ENCODE assay signal across 26 cellular contexts in genomic region chr20:9353916-9354276, GRCh38.
DNase-seq lines count a peak whose midpoint lies in the region; ATAC-seq and TF ChIP-seq lines count a peak whose summit lies in the region.
"Had no signal": no experiment of that assay in that cellular context is flagged by ENCODE, and none has a peak within 500 bp of the region (broad histone marks: within the 10 kb centered on the region; RNA-seq: fewer than 3 reads in every experiment).

No MANE protein-coding gene starts in this region.

- no peaks in the 10 kb centered on the region for H3K36me3 ChIP-seq in Loucy (ENCODE audit: insufficient read depth, low read length)
- H3K36me3 ChIP-seq in right atrium auricular region: no peaks in the 10 kb centered on the region
- H3K36me3 ChIP-seq: colonic mucosa, HAP-1, lower lobe of right lung, uterus had no signal

- peak overlapping the region; percentile 41 for H3K9ac ChIP-seq in Loucy (ENCODE audit: low read depth, low read length, poor library complexity, severe bottlenecking)

- H3K9me3 ChIP-seq in Loucy (ENCODE audit: insufficient read depth, low read depth, low read length) (no peaks in the 10 kb centered on the region), right atrium auricular region (no peaks in the 10 kb centered on the region)
- H3K9me3 ChIP-seq: colonic mucosa, HAP-1, lower lobe of right lung, testis, uterus had no signal

- H3K4me1 ChIP-seq in Loucy (ENCODE audit: insufficient read depth, low read length, poor library complexity, severe bottlenecking) (peaks cover 54% of the 10 kb centered on the region), right atrium auricular region (peaks cover 0 to 18% of the 10 kb centered on the region in 2 donors)
- H3K4me1 ChIP-seq: colonic mucosa, HAP-1, testis, uterus had no signal

- no peak for TF ChIP-seq CTCF in AG09319 (IDR thresholded peaks at IDR 0.05; ENCODE audit: low read depth, low read length)
- no peak for TF ChIP-seq CTCF in Loucy (conservative IDR thresholded peaks at IDR 0.05; ENCODE audit: low read length)
- TF ChIP-seq CTCF in right atrium auricular region (IDR thresholded peaks at IDR 0.05): no peak

- H3F3A ChIP-seq in Loucy (ENCODE audit: low read depth): peaks cover 5% of the 10 kb centered on the region; the same call in 1 of the 2 replicates

- no peak overlapping the region for H3K27ac Mint-ChIP-seq in activated CD8-positive, alpha-beta T cell treated with anti-CD3 and anti-CD28 coated beads, Interleukin-2, amount 10 ng/mL, durations not matched to agents 7 days and 5 days
- H3K27ac Mint-ChIP-seq: activated naive CD4-positive, alpha-beta T cell treated with anti-CD3 and anti-CD28 coated beads, Interleukin-2, amount 50 U/mL, for 24 hours; CD4-positive, alpha-beta T cell; stimulated activated memory B cell treated with anti-CD40 and anti-IgM and Interleukin-4, amounts not matched to agents 10 μg/mL and 1 μg/mL and 100 μg/mL, for 72 hours had no signal

- POLR2A ChIA-PET in activated CD8-positive, alpha-beta T cell treated with anti-CD3 and anti-CD28 coated beads, Interleukin-2, amount 10 ng/mL, durations not matched to agents 7 days and 5 days (lab: Charles Lee): no interaction called here

- H3K9me3 Mint-ChIP-seq in activated CD8-positive, alpha-beta T cell treated with anti-CD3 and anti-CD28 coated beads, Interleukin-2, amount 10 ng/mL, durations not matched to agents 7 days and 5 days (ENCODE audit: insufficient read depth): no peaks in the 10 kb centered on the region
- H3K9me3 Mint-ChIP-seq: activated naive CD4-positive, alpha-beta T cell treated with anti-CD3 and anti-CD28 coated beads, Interleukin-2, amount 50 U/mL, for 24 hours; CD4-positive, alpha-beta T cell; stimulated activated memory B cell treated with anti-CD40 and anti-IgM and Interleukin-4, amounts not matched to agents 10 μg/mL and 1 μg/mL and 100 μg/mL, for 72 hours had no signal

- H3K27ac ChIP-seq in right atrium auricular region: peak overlapping the region; percentile 6 to 50
- H3K27ac ChIP-seq: colonic mucosa, lower lobe of right lung, uterus had no signal

- H3K9me2 ChIP-seq in Loucy (replicated peaks; ENCODE audit: low read depth, low read length): no peaks in the 10 kb centered on the region

- no peaks in the 10 kb centered on the region for H4K20me1 ChIP-seq in Loucy (ENCODE audit: insufficient read depth, low read length, poor library complexity, severe bottlenecking)

- H3K27me3 Mint-ChIP-seq in activated CD8-positive, alpha-beta T cell treated with anti-CD3 and anti-CD28 coated beads, Interleukin-2, amount 10 ng/mL, durations not matched to agents 7 days and 5 days (ENCODE audit: low read depth): no peaks in the 10 kb centered on the region
- H3K27me3 Mint-ChIP-seq: activated naive CD4-positive, alpha-beta T cell treated with anti-CD3 and anti-CD28 coated beads, Interleukin-2, amount 50 U/mL, for 24 hours; CD4-positive, alpha-beta T cell; stimulated activated memory B cell treated with anti-CD40 and anti-IgM and Interleukin-4, amounts not matched to agents 10 μg/mL and 1 μg/mL and 100 μg/mL, for 72 hours had no signal

- DNase-seq in AG09319 (ENCODE audit: extremely low read depth, low read depth) (peak; percentile 31), fibroblast of gingiva (ENCODE audit: low read depth) (peak; percentile 63), right atrium auricular region (ENCODE audit: low spot score) (no peak), germinal center (ENCODE audit: low spot score) (no peak), NOMO-1 treated with dmso at 0.1 percent for 144 hours (lab: John Stamatoyannopoulos, UW; ENCODE audit: unreplicated experiment) (no peak)
- no peak for DNase-seq in activated CD8-positive, alpha-beta T cell treated with anti-CD3 and anti-CD28 coated beads, Interleukin-2, amount 10 ng/mL, durations not matched to agents 7 days and 5 days
- DNase-seq: activated CD4-positive, alpha-beta T cell treated with anti-CD3 and anti-CD28 coated beads for 4 hours; CD4-positive, alpha-beta T cell; colonic mucosa; hippocampal formation; islet precursor cell; lower lobe of right lung; NCI-H1694 treated with DMSO at 0.1 percent for 48 hours; NCI-H2171 treated with DMSO at 0.1 percent for 48 hours; NCI-H774; occipital lobe; PC-3; uterus had no signal

- H3K36me3 Mint-ChIP-seq in activated CD8-positive, alpha-beta T cell treated with anti-CD3 and anti-CD28 coated beads, Interleukin-2, amount 10 ng/mL, durations not matched to agents 7 days and 5 days (ENCODE audit: low read depth): no peaks in the 10 kb centered on the region
- H3K36me3 Mint-ChIP-seq: activated naive CD4-positive, alpha-beta T cell treated with anti-CD3 and anti-CD28 coated beads, Interleukin-2, amount 50 U/mL, for 24 hours; stimulated activated memory B cell treated with anti-CD40 and anti-IgM and Interleukin-4, amounts not matched to agents 10 μg/mL and 1 μg/mL and 100 μg/mL, for 72 hours had no signal

- no peaks in the 10 kb centered on the region for H3K27me3 ChIP-seq in Loucy (ENCODE audit: insufficient read depth, low read length, poor library complexity, severe bottlenecking)
- no peaks in the 10 kb centered on the region for H3K27me3 ChIP-seq in right atrium auricular region
- H3K27me3 ChIP-seq: colonic mucosa, testis, uterus had no signal

- H3K4me1 Mint-ChIP-seq in activated CD8-positive, alpha-beta T cell treated with anti-CD3 and anti-CD28 coated beads, Interleukin-2, amount 10 ng/mL, durations not matched to agents 7 days and 5 days (ENCODE audit: low read depth): no peaks in the 10 kb centered on the region
- H3K4me1 Mint-ChIP-seq: activated naive CD4-positive, alpha-beta T cell treated with anti-CD3 and anti-CD28 coated beads, Interleukin-2, amount 50 U/mL, for 24 hours; stimulated activated memory B cell treated with anti-CD40 and anti-IgM and Interleukin-4, amounts not matched to agents 10 μg/mL and 1 μg/mL and 100 μg/mL, for 72 hours had no signal

- no peak for ATAC-seq in activated CD8-positive, alpha-beta T cell treated with anti-CD3 and anti-CD28 coated beads, Interleukin-2, amount 10 ng/mL, durations not matched to agents 7 days and 5 days
- ATAC-seq in HG03135 (IDR thresholded peaks at IDR 0.05; ENCODE audit: unreplicated experiment): no peak
- ATAC-seq: K562; lower lobe of right lung; PC-3; stimulated activated memory B cell treated with anti-CD40 and anti-IgM and Interleukin-4, amounts not matched to agents 10 μg/mL and 1 μg/mL and 100 μg/mL, for 72 hours had no signal

- no peaks in the 10 kb centered on the region for H3K79me2 ChIP-seq in Loucy (ENCODE audit: insufficient read depth, low read length)

- H3K4me3 ChIP-seq in Loucy (ENCODE audit: low read length, poor library complexity, severe bottlenecking) (no peak overlapping the region), right atrium auricular region (no peak overlapping the region)
- H3K4me3 ChIP-seq: colonic mucosa, HAP-1, K562, lower lobe of right lung, smooth muscle cell, testis, uterus had no signal

- no peak overlapping the region for H3K4me3 Mint-ChIP-seq in activated CD8-positive, alpha-beta T cell treated with anti-CD3 and anti-CD28 coated beads, Interleukin-2, amount 10 ng/mL, durations not matched to agents 7 days and 5 days
- H3K4me3 Mint-ChIP-seq: activated naive CD4-positive, alpha-beta T cell treated with anti-CD3 and anti-CD28 coated beads, Interleukin-2, amount 50 U/mL, for 24 hours; CD4-positive, alpha-beta T cell; stimulated activated memory B cell treated with anti-CD40 and anti-IgM and Interleukin-4, amounts not matched to agents 10 μg/mL and 1 μg/mL and 100 μg/mL, for 72 hours had no signal

- peak overlapping the region; percentile 4 for H3K4me2 ChIP-seq in Loucy (ENCODE audit: low read depth, low read length, poor library complexity, severe bottlenecking)
- H3K4me2 ChIP-seq: smooth muscle cell had no signal

- CTCF ChIA-PET in activated CD8-positive, alpha-beta T cell treated with anti-CD3 and anti-CD28 coated beads, Interleukin-2, amount 10 ng/mL, durations not matched to agents 7 days and 5 days (lab: Charles Lee): no interaction called here

- no peak overlapping the region for H2AFZ ChIP-seq in Loucy (ENCODE audit: low read length)

Comparison
In these comparisons a context has a peak if more than half of its experiments do, and no peak if none do; other contexts are left out.
1. DNase-seq: peak in AG09319 (single experiment) and fibroblast of gingiva (single experiment); none in right atrium auricular region (single experiment), germinal center (single experiment), activated CD8-positive, alpha-beta T cell treated with anti-CD3 and anti-CD28 coated beads, Interleukin-2, amount 10 ng/mL, durations not matched to agents 7 days and 5 days (single experiment) and NOMO-1 treated with dmso at 0.1 percent for 144 hours (single experiment).